Comparison of ENCODE assay signal across 9 cellular contexts in the genomic region with DNA sequence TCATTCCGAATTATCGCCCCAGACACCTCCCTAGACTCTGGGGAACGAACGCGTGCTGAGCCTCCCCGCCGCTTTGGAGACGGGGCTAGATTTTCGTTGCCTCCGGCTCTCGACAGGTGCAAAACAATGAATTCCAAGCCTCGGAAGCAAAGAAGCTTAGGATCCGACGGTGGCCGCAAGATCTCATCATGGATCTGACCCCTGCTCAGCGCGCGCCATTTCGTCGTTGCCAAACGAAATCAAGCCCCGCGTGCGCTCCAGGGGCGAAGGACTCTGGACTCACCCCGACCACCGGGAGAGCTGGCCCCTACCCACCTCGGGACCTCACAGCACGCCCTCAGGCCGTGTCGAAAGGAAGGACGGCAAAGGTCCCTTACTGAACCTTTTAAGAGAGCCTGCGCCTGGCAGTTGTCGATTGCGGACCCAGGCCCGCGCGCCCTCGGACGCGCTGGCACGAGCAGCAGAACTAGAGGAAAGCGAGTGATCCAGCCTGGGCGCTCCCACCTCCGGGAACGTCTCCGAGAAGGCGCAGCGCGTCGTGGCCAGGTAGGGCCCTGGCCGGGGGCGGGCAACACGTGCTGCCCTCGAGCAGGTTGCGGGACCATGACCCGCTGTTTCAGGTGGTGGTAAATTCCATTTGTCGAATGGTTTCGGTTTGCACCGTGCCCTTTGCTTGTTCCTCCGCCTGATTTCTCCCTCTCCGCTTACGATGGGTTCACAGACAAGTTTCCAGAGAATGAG. TPM values are rescaled to one million over a fixed set of nuclear protein-coding genes. Genes with fewer than 3 reads are reported as not detected.
DNase-seq lines count a peak whose midpoint lies in the region; ATAC-seq and TF ChIP-seq lines count a peak whose summit lies in the region.
"Had no signal": no experiment of that assay in that cellular context is flagged by ENCODE, and none has a peak within 500 bp of the region (broad histone marks: within the 10 kb centered on the region; RNA-seq: fewer than 3 reads in every experiment).

No MANE protein-coding gene starts in this region.

- H3K4me3 ChIP-seq in CD8-positive, alpha-beta T cell (ENCODE audit: low read depth, low read length) = no peak overlapping the region
- H3K4me3 ChIP-seq in brain microvascular endothelial cell (ENCODE audit: low read depth, low read length) (peak overlapping the region; percentile 5), uterus (peak overlapping the region in 1 of 2 donors; percentile 15)

- no peaks in the 10 kb centered on the region for H3K9me3 Mint-ChIP-seq in CD8-positive, alpha-beta T cell
- H3K9me3 Mint-ChIP-seq in HFFc6 = no peaks in the 10 kb centered on the region
- no peaks in the 10 kb centered on the region for H3K9me3 Mint-ChIP-seq in naive thymus-derived CD8-positive, alpha-beta T cell
- H3K9me3 Mint-ChIP-seq: neural crest cell had no signal

- TF ChIP-seq POLR2A in uterus (IDR thresholded peaks at IDR 0.05) = no peak

- no peaks in the 10 kb centered on the region for H3K27me3 ChIP-seq in CD8-positive, alpha-beta T cell (ENCODE audit: insufficient read depth, low read length)
- no peaks in the 10 kb centered on the region for H3K27me3 ChIP-seq in brain microvascular endothelial cell (replicated peaks)
- peaks cover 33 to 49% of the 10 kb centered on the region in 2 donors for H3K27me3 ChIP-seq in uterus

- no peaks in the 10 kb centered on the region for H3K27me3 Mint-ChIP-seq in CD8-positive, alpha-beta T cell (ENCODE audit: low read depth)
- H3K27me3 Mint-ChIP-seq in HFFc6 (ENCODE audit: insufficient read depth) = peaks cover 53% of the 10 kb centered on the region
- H3K27me3 Mint-ChIP-seq in naive thymus-derived CD8-positive, alpha-beta T cell = no peaks in the 10 kb centered on the region

- peaks cover 41% of the 10 kb centered on the region for H3K4me1 Mint-ChIP-seq in CD8-positive, alpha-beta T cell (ENCODE audit: low read depth)
- H3K4me1 Mint-ChIP-seq in HFFc6 (ENCODE audit: low read depth) = peaks cover 15% of the 10 kb centered on the region
- peaks cover 21 to 57% (median 55%) of the 10 kb centered on the region in 4 donors for H3K4me1 Mint-ChIP-seq in naive thymus-derived CD8-positive, alpha-beta T cell

- peaks cover 8% of the 10 kb centered on the region for H3K36me3 ChIP-seq in CD8-positive, alpha-beta T cell (ENCODE audit: insufficient read depth, low read length)
- H3K36me3 ChIP-seq in brain microvascular endothelial cell (replicated peaks) = no peaks in the 10 kb centered on the region
- H3K36me3 ChIP-seq in uterus = no peaks in the 10 kb centered on the region

- peaks cover 37% of the 10 kb centered on the region for H3K4me1 ChIP-seq in CD8-positive, alpha-beta T cell (ENCODE audit: insufficient read depth, low read length)
- peaks cover 0 to 12% of the 10 kb centered on the region in 2 donors for H3K4me1 ChIP-seq in uterus

- CTCF ChIA-PET in CD8-positive, alpha-beta T cell (lab: Charles Lee) = interaction anchor here (0.6 to 14.6 kb wide), 28 partner anchors 9 to 247 kb away, joined by 3 to 111 read pairs (median 6); no protein-coding TSS in a partner anchor

- H3K27ac ChIP-seq in CD8-positive, alpha-beta T cell (ENCODE audit: low read depth, low read length) = no peak overlapping the region
- H3K27ac ChIP-seq in brain microvascular endothelial cell (no peak overlapping the region), uterus (no peak overlapping the region)

- POLR2A ChIA-PET in CD8-positive, alpha-beta T cell (lab: Charles Lee) = interaction anchor here (1.0 to 3.5 kb wide), 3 partner anchors 16 to 105 kb away, joined by 3 to 15 read pairs (median 4); no protein-coding TSS in a partner anchor
- POLR2A ChIA-PET in naive thymus-derived CD8-positive, alpha-beta T cell (lab: Charles Lee) = interaction anchor here (0.8 to 11.0 kb wide), 14 partner anchors 11 to 275 kb away, joined by 3 to 290 read pairs (median 9); no protein-coding TSS in a partner anchor

- TF ChIP-seq CTCF in CD8-positive, alpha-beta T cell (IDR thresholded peaks at IDR 0.05) = no peak
- no peak for TF ChIP-seq CTCF in HFFc6 (IDR thresholded peaks at IDR 0.05)
- TF ChIP-seq CTCF in brain microvascular endothelial cell (IDR thresholded peaks at IDR 0.05; ENCODE audit: low read depth, low read length, missing control alignments) = no peak
- no peak for TF ChIP-seq CTCF in uterus (IDR thresholded peaks at IDR 0.05)

- intact Hi-C loops in CD8-positive, alpha-beta T cell (cut with DNase I, micrococcal nuclease) = loop anchor here (1.0 to 10.0 kb wide), 6 partner anchors 59 to 274 kb away; no protein-coding TSS in a partner anchor
- intact Hi-C loops in uterus (cut with DNase I; ENCODE audit: low total_unique reads) = no loop called here

- H3K27ac Mint-ChIP-seq in CD8-positive, alpha-beta T cell = no peak overlapping the region
- H3K27ac Mint-ChIP-seq in HFFc6 = no peak overlapping the region
- peak overlapping the region in 8 of 10 donors; percentile 27 to 89 (median 76) for H3K27ac Mint-ChIP-seq in naive thymus-derived CD8-positive, alpha-beta T cell

- peak overlapping the region; percentile 45 for H3K4me3 Mint-ChIP-seq in CD8-positive, alpha-beta T cell
- H3K4me3 Mint-ChIP-seq in HFFc6 = peak overlapping the region; percentile 20; the same call in 1 of the 2 replicates
- H3K4me3 Mint-ChIP-seq in naive thymus-derived CD8-positive, alpha-beta T cell = peak overlapping the region in 9 of 10 donors; percentile 16 to 99 (median 52)

- H3K9me3 ChIP-seq in CD8-positive, alpha-beta T cell (ENCODE audit: low read length) = no peaks in the 10 kb centered on the region
- H3K9me3 ChIP-seq in uterus = no peaks in the 10 kb centered on the region

- no peak for DNase-seq in CD8-positive, alpha-beta T cell
- DNase-seq in HFFc6 = no peak
- no peak for DNase-seq in brain microvascular endothelial cell
- peak in 1 of 10 donors; percentile 4 for DNase-seq in naive thymus-derived CD8-positive, alpha-beta T cell
- no peak for DNase-seq in uterus
- DNase-seq in Ammon's horn (ENCODE audit: low spot score) = no peak
- DNase-seq in stimulated activated CD8-positive, alpha-beta memory T cell treated with anti-CD3 and anti-CD28 coated beads, Interleukin-4, amount 100 ng/mL, for 48 hours = no peak
- no peak for DNase-seq in GOT3 (lab: John Stamatoyannopoulos, UW)

- in situ Hi-C loops in brain microvascular endothelial cell (cut with HindIII; ENCODE audit: low pct_ligation_motif_present, low sequenced_read_pairs) = no loop called here

- H3K36me3 Mint-ChIP-seq in CD8-positive, alpha-beta T cell = peaks cover 29% of the 10 kb centered on the region
- H3K36me3 Mint-ChIP-seq in HFFc6 (ENCODE audit: low read depth) = no peaks in the 10 kb centered on the region
- peaks cover 3 to 13% (median 4%) of the 10 kb centered on the region in 3 donors for H3K36me3 Mint-ChIP-seq in naive thymus-derived CD8-positive, alpha-beta T cell

- no peak for ATAC-seq in CD8-positive, alpha-beta T cell
- ATAC-seq in naive thymus-derived CD8-positive, alpha-beta T cell = no peak

RNA-seq across cellular contexts. Expression of a gene that starts 1.6 kb away (rescaled TPM):
- total RNA-seq in CD8-positive, alpha-beta T cell = 100 to 1,000 TPM; 423 to 424 TPM
- total RNA-seq in HFFc6 (2021; fragmentation: NEBNext Ultra II Directional; extraction: Animal tissue kit (Norgen Biotek cat#: 25700)) = not detected
- 10 to 100 TPM; 87.1 to 95.3 TPM for total RNA-seq in naive thymus-derived CD8-positive, alpha-beta T cell
- polyA plus RNA-seq in naive thymus-derived CD8-positive, alpha-beta T cell = 10 to 100 TPM; 22.0 to 64.0 (median 54.0) TPM
- 1 to 10 TPM in 2 of 4 donors, under 1 TPM in 1, not detected in 1; 0.26 to 1.7 (median 1.6) TPM for total RNA-seq in uterus

Comparison
In these comparisons a context has a peak if more than half of its experiments do, and no peak if none do; other contexts are left out.
1. H3K27ac Mint-ChIP-seq: peak in naive thymus-derived CD8-positive, alpha-beta T cell (8 of 10); none in CD8-positive, alpha-beta T cell (single experiment) and HFFc6 (single experiment).
2. RNA of a gene that starts 1.6 kb away (total RNA-seq): 423 to 424 TPM in CD8-positive, alpha-beta T cell and 87.1 to 95.3 TPM in naive thymus-derived CD8-positive, alpha-beta T cell; 0.26 to 1.7 TPM in uterus and not detected in HFFc6; every median in the first group is over 10 times any median in the second.
3. Peak in every context shown above with its lines, with median percentiles within 50 percentile points of each other: H3K4me3 Mint-ChIP-seq.